In the genomic region with DNA sequence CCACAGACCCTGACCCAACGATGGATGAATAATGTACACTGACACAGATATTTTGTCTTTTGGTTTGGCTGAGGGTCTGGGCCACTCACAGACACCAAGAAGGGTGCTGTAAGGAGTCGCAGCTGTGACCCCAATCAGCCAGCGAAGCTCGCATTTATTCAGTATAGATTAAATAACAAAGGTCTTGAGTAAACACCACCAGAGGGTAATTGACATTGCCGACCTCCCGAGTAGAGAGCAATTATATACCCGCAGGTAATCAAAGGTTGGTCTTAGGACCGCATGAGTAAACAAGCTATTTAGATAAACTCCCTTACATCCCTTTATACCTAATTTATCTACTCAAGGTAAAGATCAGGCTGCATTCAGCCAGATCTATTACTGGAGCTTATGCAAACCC, we compare ENCODE assay signal across 29 cellular contexts.
"Had no signal": no experiment of that assay in that cellular context is flagged by ENCODE, and none has a peak within 500 bp of the region (broad histone marks: within the 10 kb centered on the region; RNA-seq: fewer than 3 reads in every experiment).

No MANE protein-coding gene starts in this region.

- H3K4me1 Mint-ChIP-seq: natural killer cell; nephron; neural progenitor cell; stimulated activated effector memory CD8-positive, alpha-beta T cell treated with anti-CD3 and anti-CD28 coated beads, Interleukin-12 subunit alpha, Interleukin-12 subunit beta, amount 100 ng/mL, for 72 hours; stimulated activated naive B cell treated with anti-CD40 and anti-IgM and Interleukin-4, amounts not matched to agents 10 μg/mL and 1 μg/mL and 100 μg/mL, for 72 hours had no signal

- H2AFZ ChIP-seq: neural progenitor cell, parathyroid adenoma had no signal

- H3K4me1 ChIP-seq: neural progenitor cell, parathyroid adenoma, psoas muscle, right lobe of liver, sigmoid colon, stomach, thyroid gland, tibial nerve, upper lobe of left lung, vagina had no signal

- H3K9me3 ChIP-seq: right lobe of liver, thyroid gland had no signal

- ATAC-seq: natural killer cell; psoas muscle; right cardiac atrium; right lobe of liver; stimulated activated effector memory CD8-positive, alpha-beta T cell treated with anti-CD3 and anti-CD28 coated beads, Interleukin-12 subunit alpha, Interleukin-12 subunit beta, amount 100 ng/mL, for 72 hours; stimulated activated naive B cell treated with anti-CD40 and anti-IgM and Interleukin-4, amounts not matched to agents 10 μg/mL and 1 μg/mL and 100 μg/mL, for 72 hours had no signal

- H3K79me2 ChIP-seq: parathyroid adenoma had no signal

- H3K27me3 Mint-ChIP-seq: progenitor cell of endocrine pancreas; stimulated activated naive B cell treated with anti-CD40 and anti-IgM and Interleukin-4, amounts not matched to agents 10 μg/mL and 1 μg/mL and 100 μg/mL, for 72 hours; stimulated activated naive CD8-positive, alpha-beta T cell treated with anti-CD3 and anti-CD28 coated beads, Interleukin-15, Interleukin-2, amounts not matched to agents 100 ng/mL and 50 ng/mL, for 24 hours had no signal

- H3K27ac ChIP-seq: neural progenitor cell, ovary, parathyroid adenoma, psoas muscle, right lobe of liver, sigmoid colon, stomach, thoracic aorta, thyroid gland, tibial nerve, upper lobe of left lung, vagina had no signal

- H3K4me3 ChIP-seq: neural progenitor cell, ovary, psoas muscle, right lobe of liver, sigmoid colon, stomach, thoracic aorta, thyroid gland, tibial nerve, upper lobe of left lung, vagina had no signal

- DNase-seq: natural killer cell; occipital lobe; ovary; posterior cingulate gyrus; psoas muscle; right cardiac atrium; right lobe of liver; sigmoid colon; small intestine; stimulated activated CD4-positive, alpha-beta T cell treated with anti-CD3 and anti-CD28 coated beads, Interleukin-15, amount 100 ng/mL, for 24 hours; stimulated activated CD4-positive, alpha-beta T cell treated with anti-CD3 and anti-CD28 coated beads, Interleukin-2, amount 100 ng/mL, for 24 hours; stimulated activated CD4-positive, alpha-beta T cell treated with anti-CD3 and anti-CD28 coated beads, Interleukin-2, amount 100 ng/mL, for 48 hours; stimulated activated CD4-positive, alpha-beta T cell treated with anti-CD3 and anti-CD28 coated beads, Interleukin-4, amount 100 ng/mL, for 24 hours; stimulated activated naive B cell treated with anti-CD40 and anti-IgM and Interleukin-4, amounts not matched to agents 10 μg/mL and 1 μg/mL and 100 μg/mL, for 72 hours; stimulated activated naive CD4-positive, alpha-beta T cell treated with Interleukin-2 at 50 U/mL for 16 hours; stomach; thyroid gland; trophoblast cell; upper lobe of left lung had no signal

- FAIRE-seq: small intestine, urothelium cell line had no signal

- H3K4me3 Mint-ChIP-seq: natural killer cell; nephron; neural progenitor cell; stimulated activated effector memory CD8-positive, alpha-beta T cell treated with anti-CD3 and anti-CD28 coated beads, Interleukin-12 subunit alpha, Interleukin-12 subunit beta, amount 100 ng/mL, for 72 hours; stimulated activated naive B cell treated with anti-CD40 and anti-IgM and Interleukin-4, amounts not matched to agents 10 μg/mL and 1 μg/mL and 100 μg/mL, for 72 hours; stimulated activated naive CD8-positive, alpha-beta T cell treated with anti-CD3 and anti-CD28 coated beads, Interleukin-15, Interleukin-2, amounts not matched to agents 100 ng/mL and 50 ng/mL, for 24 hours had no signal

- H3K4me2 ChIP-seq: neural progenitor cell had no signal

- H3K9ac ChIP-seq: neural progenitor cell, parathyroid adenoma had no signal

- H3K36me3 Mint-ChIP-seq: natural killer cell; neural progenitor cell; stimulated activated effector memory CD8-positive, alpha-beta T cell treated with anti-CD3 and anti-CD28 coated beads, Interleukin-12 subunit alpha, Interleukin-12 subunit beta, amount 100 ng/mL, for 72 hours; stimulated activated naive B cell treated with anti-CD40 and anti-IgM and Interleukin-4, amounts not matched to agents 10 μg/mL and 1 μg/mL and 100 μg/mL, for 72 hours had no signal

- H3K27me3 ChIP-seq: neural progenitor cell, ovary, right lobe of liver, sigmoid colon, stomach, thyroid gland, tibial nerve, upper lobe of left lung, vagina had no signal

- H3K36me3 ChIP-seq: neural progenitor cell, ovary, right lobe of liver, sigmoid colon, stomach, thoracic aorta, thyroid gland, tibial nerve, upper lobe of left lung, vagina had no signal

- H3K27ac Mint-ChIP-seq: natural killer cell; nephron; neural progenitor cell; progenitor cell of endocrine pancreas; stimulated activated effector memory CD8-positive, alpha-beta T cell treated with anti-CD3 and anti-CD28 coated beads, Interleukin-12 subunit alpha, Interleukin-12 subunit beta, amount 100 ng/mL, for 72 hours; stimulated activated naive B cell treated with anti-CD40 and anti-IgM and Interleukin-4, amounts not matched to agents 10 μg/mL and 1 μg/mL and 100 μg/mL, for 72 hours; stimulated activated naive CD8-positive, alpha-beta T cell treated with anti-CD3 and anti-CD28 coated beads, Interleukin-15, Interleukin-2, amounts not matched to agents 100 ng/mL and 50 ng/mL, for 24 hours had no signal
